In genomic region chr1:35454175-35454574, GRCh38 we compare ENCODE assay signal across 15 cellular contexts.
A peak's percentile ranks its signal among the peaks of the same experiment; 100 is the strongest.
DNase-seq lines count a peak whose midpoint lies in the region; ATAC-seq and TF ChIP-seq lines count a peak whose summit lies in the region.
"Had no signal": no experiment of that assay in that cellular context is flagged by ENCODE, and none has a peak within 500 bp of the region (broad histone marks: within the 10 kb centered on the region; RNA-seq: fewer than 3 reads in every experiment).

No MANE protein-coding gene starts in this region.

- H3K36me3 ChIP-seq in psoas muscle (ENCODE audit: insufficient read depth in 1 of 2, low read depth in 1 of 2): peaks cover 0 to 88% of the 10 kb centered on the region in 2 donors

- H3K27me3 ChIP-seq in psoas muscle (ENCODE audit: insufficient read depth in 3 of 3, low read length in 2 of 3): no peaks in the 10 kb centered on the region
- H3K27me3 ChIP-seq: testis had no signal

- no peak overlapping the region for H3K4me3 ChIP-seq in psoas muscle
- H3K4me3 ChIP-seq: testis had no signal

- peak overlapping the region; percentile 46 for H3K27ac Mint-ChIP-seq in central memory CD8-positive, alpha-beta T cell (ENCODE audit: low read depth)

- TF ChIP-seq CTCF in psoas muscle (IDR thresholded peaks at IDR 0.05): no peak

- no peak for ATAC-seq in central memory CD8-positive, alpha-beta T cell (replicated peaks; ENCODE audit: extremely low read depth, poor library complexity, severe bottlenecking)
- ATAC-seq in sciatic nerve: peak; percentile 14
- no peak for ATAC-seq in HG03280 (IDR thresholded peaks at IDR 0.05; ENCODE audit: unreplicated experiment)
- no peak for ATAC-seq in HG03520 (IDR thresholded peaks at IDR 0.05; ENCODE audit: unreplicated experiment)
- no peak for ATAC-seq in psoas muscle

- H3K9me3 ChIP-seq in psoas muscle: no peaks in the 10 kb centered on the region
- H3K9me3 ChIP-seq: testis had no signal

- WGBS in psoas muscle, 3 donors: 95 to 97% (median 95%) methylated on average over 4 of the region's 4 CpGs

- H3K36me3 Mint-ChIP-seq in central memory CD8-positive, alpha-beta T cell (ENCODE audit: insufficient read depth): peaks cover 21% of the 10 kb centered on the region

- peaks cover 9% of the 10 kb centered on the region for H3K4me1 ChIP-seq in psoas muscle

- no peak overlapping the region for H3K4me3 Mint-ChIP-seq in central memory CD8-positive, alpha-beta T cell

- no peaks in the 10 kb centered on the region for H3K27me3 Mint-ChIP-seq in central memory CD8-positive, alpha-beta T cell

- DNase-seq in SIG-M5 treated with dmso at 0.1 percent for 504 hours (lab: John Stamatoyannopoulos, UW; ENCODE audit: unreplicated experiment) (peak; percentile 87), SIG-M5 (lab: John Stamatoyannopoulos, UW) (no peak), MV-4-11 (lab: John Stamatoyannopoulos, UW) (peak; percentile 90), sciatic nerve (ENCODE audit: low spot score) (no peak), psoas muscle (no peak)
- DNase-seq in central memory CD8-positive, alpha-beta T cell (ENCODE audit: low spot score in 2 of 2): no peak
- DNase-seq: activated gamma-delta T cell, cerebellar nuclear complex, hypothalamus, KG1, NCI-H187, NCI-H82, testis had no signal

- H3K27ac ChIP-seq in psoas muscle: no peak overlapping the region

- H3K9me3 Mint-ChIP-seq in central memory CD8-positive, alpha-beta T cell: no peaks in the 10 kb centered on the region

- intact Hi-C loops in sciatic nerve (cut with DNase I) (no loop called here), psoas muscle (cut with DNase I) (loop anchor here (5.0 to 10.0 kb wide), 3 partner anchors 108 to 273 kb away; no protein-coding TSS in a partner anchor)

- H3K4me1 Mint-ChIP-seq in central memory CD8-positive, alpha-beta T cell: peaks cover 25% of the 10 kb centered on the region

Comparison
In these comparisons a context has a peak if more than half of its experiments do, and no peak if none do; other contexts are left out.
1. DNase-seq: peak in SIG-M5 treated with dmso at 0.1 percent for 504 hours (single experiment) and MV-4-11 (single experiment); none in SIG-M5 (single experiment), central memory CD8-positive, alpha-beta T cell (0 of 2), sciatic nerve (single experiment) and psoas muscle (0 of 2).